14 cellular contexts compared by ENCODE assay signal in the genomic region with DNA sequence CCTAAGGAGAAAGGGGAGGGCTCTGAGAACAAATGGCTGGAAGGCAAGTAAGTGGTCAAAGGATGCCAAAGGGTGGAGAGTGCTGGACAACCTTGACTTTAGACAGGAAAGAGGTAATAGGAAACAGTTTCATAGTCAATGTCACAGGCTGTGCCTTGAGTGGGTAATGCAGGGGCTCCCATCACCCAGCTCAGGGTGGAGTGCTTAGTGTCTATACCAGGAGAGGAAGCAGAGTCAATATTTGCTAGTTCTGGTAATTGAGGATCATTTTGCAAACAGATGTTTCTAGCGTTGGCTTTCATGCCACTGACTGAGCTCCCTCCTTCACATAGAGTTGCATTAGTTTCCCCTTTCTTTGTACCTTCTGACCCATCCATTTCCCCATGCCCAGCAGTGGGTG.
"Had no signal": no experiment of that assay in that cellular context is flagged by ENCODE, and none has a peak within 500 bp of the region (broad histone marks: within the 10 kb centered on the region; RNA-seq: fewer than 3 reads in every experiment).

No MANE protein-coding gene starts in this region.

- FAIRE-seq: pancreas had no signal

- DNase-seq: activated B cell treated with CpG ODN at 0.5 μM for 24 hours; activated CD4-positive, alpha-beta T cell treated with anti-CD3 and anti-CD28 coated beads for 48 hours; activated CD8-positive, alpha-beta T cell treated with anti-CD3 and anti-CD28 coated beads for 36 hours; activated effector memory CD4-positive, alpha-beta T cell treated with anti-CD3 and anti-CD28 coated beads, Interleukin-2, amount 50 U/mL, for 16 hours; activated T-cell treated with anti-CD3 and anti-CD28 coated beads, Interleukin-2, amount 50 U/mL, for 48 hours; adrenal gland; erythroblast; gastrocnemius medialis; heart right ventricle; naive B cell; pancreas; sigmoid colon; stimulated activated CD4-positive, alpha-beta T cell treated with anti-CD3 and anti-CD28 coated beads, Interleukin-1b, Interleukin-23, amount 100 ng/mL, for 48 hours; upper lobe of right lung had no signal
